Comparison of ENCODE assay signal across 10 cellular contexts in the genomic region with DNA sequence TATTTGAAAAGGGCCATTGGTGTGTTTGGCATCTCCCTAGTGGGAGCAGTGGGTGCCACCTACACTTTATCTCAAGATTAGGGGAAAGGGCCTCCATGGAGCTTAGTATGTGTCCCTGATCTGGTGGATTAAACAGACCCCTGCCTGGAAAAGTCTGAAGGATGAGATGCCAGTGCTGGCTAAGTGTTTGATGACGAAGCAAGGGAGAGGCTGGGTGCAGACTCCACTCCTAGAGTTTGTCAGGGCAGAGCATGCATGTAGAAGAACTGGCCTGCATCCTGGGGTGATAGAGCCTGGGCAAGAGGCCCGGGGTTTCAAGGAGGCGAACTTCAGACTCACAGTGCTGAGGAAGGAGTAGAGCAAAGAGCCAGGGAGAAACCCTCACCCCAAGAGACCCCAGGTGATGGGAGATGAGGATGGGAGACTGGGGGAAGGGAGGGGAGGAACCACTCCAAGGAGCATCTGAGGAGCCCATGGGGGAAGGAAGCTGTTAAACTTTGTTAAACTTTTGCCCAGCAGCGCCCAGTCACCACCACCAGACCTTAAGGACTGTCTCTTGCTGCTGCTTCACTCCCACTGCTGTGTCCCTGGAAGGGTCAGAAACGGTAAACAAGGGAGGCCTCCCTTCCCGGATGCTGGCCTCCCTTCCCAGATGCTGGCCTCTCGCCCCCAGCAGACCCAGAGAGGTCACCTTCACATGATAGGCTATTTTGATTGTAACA.
DNase-seq lines count a peak whose midpoint lies in the region; ATAC-seq, FAIRE-seq and TF ChIP-seq lines count a peak whose summit lies in the region.
"Had no signal": no experiment of that assay in that cellular context is flagged by ENCODE, and none has a peak within 500 bp of the region (broad histone marks: within the 10 kb centered on the region; RNA-seq: fewer than 3 reads in every experiment).

No MANE protein-coding gene starts in this region.

- POLR2A ChIA-PET in A673 (lab: Charles Lee; ENCODE audit: low non-redundant PET): no interaction called here

- H3K27ac ChIP-seq in A673 (ENCODE audit: low read depth, low read length, poor library complexity, severe bottlenecking): peak overlapping the region; percentile 31
- H3K27ac ChIP-seq in GM23248: peak overlapping the region; percentile 71
- H3K27ac ChIP-seq in astrocyte (ENCODE audit: low read depth, low read length): no peak overlapping the region
- H3K27ac ChIP-seq: foreskin keratinocyte had no signal

- H3K27me3 ChIP-seq in A673 (replicated peaks; ENCODE audit: insufficient read depth, low read depth, low read length, poor library complexity): no peaks in the 10 kb centered on the region
- H3K27me3 ChIP-seq in GM23248 (replicated peaks; ENCODE audit: insufficient read depth): no peaks in the 10 kb centered on the region
- no peaks in the 10 kb centered on the region for H3K27me3 ChIP-seq in astrocyte (ENCODE audit: insufficient read depth, low read length)
- H3K27me3 ChIP-seq: foreskin keratinocyte had no signal

- DNase-seq in A673 (ENCODE audit: low spot score) (no peak), GM23248 (peak; percentile 23), astrocyte (ENCODE audit: low read depth) (no peak), mucosa of descending colon (no peak), chondrocyte (ENCODE audit: low spot score) (no peak), hippocampal formation (lab: John Stamatoyannopoulos, UW) (no peak)
- DNase-seq in stimulated activated CD4-positive, alpha-beta T cell treated with anti-CD3 and anti-CD28 coated beads, Interleukin-12 subunit alpha, Interleukin-12 subunit beta, amount 100 ng/mL, for 4 hours: no peak

- H3K9me3 Mint-ChIP-seq in astrocyte (ENCODE audit: unreplicated experiment) (peaks cover 3% of the 10 kb centered on the region), chondrocyte (ENCODE audit: low read depth) (peaks cover 12% of the 10 kb centered on the region)

- H3K4me1 Mint-ChIP-seq in astrocyte (ENCODE audit: low read depth, unreplicated experiment) (peaks cover 36% of the 10 kb centered on the region), chondrocyte (ENCODE audit: low read depth) (peaks cover 25% of the 10 kb centered on the region)

- in situ Hi-C loops in GM23248 (cut with MboI): no loop called here

- CTCF ChIA-PET in A673 (lab: Charles Lee): no interaction called here

- H3K9me3 ChIP-seq in A673 (ENCODE audit: low read depth, low read length, poor library complexity, severe bottlenecking) (no peaks in the 10 kb centered on the region), GM23248 (ENCODE audit: low read depth) (no peaks in the 10 kb centered on the region), astrocyte (ENCODE audit: insufficient read depth, low read depth, low read length) (no peaks in the 10 kb centered on the region), mucosa of descending colon (no peaks in the 10 kb centered on the region)
- H3K9me3 ChIP-seq: thoracic aorta had no signal

- H3F3A ChIP-seq in GM23248 (ENCODE audit: insufficient read depth): peaks cover 22% of the 10 kb centered on the region

- H2AFZ ChIP-seq in GM23248 (no peak overlapping the region), astrocyte (ENCODE audit: low read depth, low read length) (no peak overlapping the region)

- H3K36me3 Mint-ChIP-seq in astrocyte (ENCODE audit: low read depth, unreplicated experiment) (peaks cover 9% of the 10 kb centered on the region), chondrocyte (ENCODE audit: low read depth) (peaks cover 9% of the 10 kb centered on the region)

- no peak for FAIRE-seq in astrocyte (lab: Jason Lieb, UNC)

- intact Hi-C loops in A673 (cut with micrococcal nuclease; ENCODE audit: unreplicated experiment) (no loop called here), mucosa of descending colon (cut with DNase I, micrococcal nuclease) (no loop called here)

- H3K9me2 ChIP-seq in GM23248 (ENCODE audit: insufficient read depth): no peaks in the 10 kb centered on the region

- H3K27me3 Mint-ChIP-seq in astrocyte (ENCODE audit: low read depth, unreplicated experiment) (no peaks in the 10 kb centered on the region), chondrocyte (ENCODE audit: low read depth) (no peaks in the 10 kb centered on the region)

- 81 to 89% methylated on average over 7 of the region's 7 CpGs for WGBS in GM23248 (ENCODE audit: low coverage in 1 of 2, low lambda C conversion rate in 2 of 2, missing lambda C conversion rate in 2 of 2), 2 experiments

- H3K79me2 ChIP-seq in GM23248 (ENCODE audit: insufficient read depth): no peaks in the 10 kb centered on the region
- no peaks in the 10 kb centered on the region for H3K79me2 ChIP-seq in astrocyte (ENCODE audit: insufficient read depth, low read length)

- ATAC-seq in mucosa of descending colon (peak; percentile 41), GM21526 (IDR thresholded peaks at IDR 0.05; ENCODE audit: low FRiP score, unreplicated experiment) (no peak)
- ATAC-seq: foreskin keratinocyte had no signal

- H4K20me1 ChIP-seq in GM23248 (ENCODE audit: insufficient read depth) (no peaks in the 10 kb centered on the region), astrocyte (ENCODE audit: insufficient read depth, low read length) (no peaks in the 10 kb centered on the region)

- no peak overlapping the region for H3K4me3 Mint-ChIP-seq in astrocyte (ENCODE audit: unreplicated experiment)
- H3K4me3 Mint-ChIP-seq in chondrocyte (ENCODE audit: unreplicated experiment): no peak overlapping the region

- H3K4me2 ChIP-seq in GM23248 (ENCODE audit: unreplicated experiment) (peak overlapping the region; percentile 47), astrocyte (ENCODE audit: low read length) (peak overlapping the region; percentile 32)

- H3K36me3 ChIP-seq in A673 (ENCODE audit: insufficient read depth, low read length, poor library complexity, severe bottlenecking) (peaks cover 5% of the 10 kb centered on the region), GM23248 (ENCODE audit: low read depth) (peaks cover 4% of the 10 kb centered on the region; the same call in 1 of the 2 replicates), astrocyte (ENCODE audit: insufficient read depth, low read length) (peaks cover 5% of the 10 kb centered on the region), mucosa of descending colon (ENCODE audit: low read depth) (no peaks in the 10 kb centered on the region)

- BruUV-seq in A673 (replicated peaks; lab: Mats Ljungman, UMichigan): no TSS peak

- H3K4me1 ChIP-seq in A673 (ENCODE audit: insufficient read depth, low read length, poor library complexity, severe bottlenecking): peaks cover 41% of the 10 kb centered on the region
- H3K4me1 ChIP-seq in GM23248 (ENCODE audit: insufficient read depth): peaks cover 31% of the 10 kb centered on the region
- H3K4me1 ChIP-seq in astrocyte (ENCODE audit: insufficient read depth, low read length): peaks cover 21% of the 10 kb centered on the region
- no peaks in the 10 kb centered on the region for H3K4me1 ChIP-seq in mucosa of descending colon (ENCODE audit: low read depth)

- TF ChIP-seq CTCF in A673 (conservative IDR thresholded peaks at IDR 0.05; ENCODE audit: low read depth, low read length) (no peak), astrocyte (IDR thresholded peaks at IDR 0.05; ENCODE audit: insufficient read depth, low read depth, low read length) (no peak), mucosa of descending colon (IDR thresholded peaks at IDR 0.05) (no peak), chondrocyte (IDR thresholded peaks at IDR 0.05) (no peak)

- H3K27ac Mint-ChIP-seq in astrocyte (ENCODE audit: unreplicated experiment) (peak overlapping the region; percentile 34), chondrocyte (ENCODE audit: unreplicated experiment) (no peak overlapping the region)

- H3K9ac ChIP-seq in GM23248: 0 out of 2 replicates have a peak overlapping the region, but pooled peaks have one; percentile 16
- no peak overlapping the region for H3K9ac ChIP-seq in astrocyte (ENCODE audit: low read length)

- H3K4me3 ChIP-seq in A673 (ENCODE audit: low read depth, low read length, poor library complexity, severe bottlenecking): no peak overlapping the region
- H3K4me3 ChIP-seq in GM23248: no peak overlapping the region
- H3K4me3 ChIP-seq in astrocyte (ENCODE audit: insufficient read depth, low read depth, low read length): no peak overlapping the region
- no peak overlapping the region for H3K4me3 ChIP-seq in mucosa of descending colon
- H3K4me3 ChIP-seq: thoracic aorta had no signal
